ENCODE assay signal across 29 cellular contexts in genomic region chr10:58579011-58579655, GRCh38.
DNase-seq lines count a peak whose midpoint lies in the region; ATAC-seq, FAIRE-seq and TF ChIP-seq lines count a peak whose summit lies in the region.
"Had no signal": no experiment of that assay in that cellular context is flagged by ENCODE, and none has a peak within 500 bp of the region (broad histone marks: within the 10 kb centered on the region; RNA-seq: fewer than 3 reads in every experiment).

No MANE protein-coding gene starts in this region.

- ATAC-seq in heart left ventricle (peak in 1 of 4 donors; percentile 44), WTC11 (peak; percentile 71), HG03045 (IDR thresholded peaks at IDR 0.05; ENCODE audit: unreplicated experiment) (no peak)
- ATAC-seq: activated CD8-positive, alpha-beta T cell treated with anti-CD3 and anti-CD28 coated beads, Interleukin-2, amount 10 ng/mL, durations not matched to agents 7 days and 5 days; gastroesophageal sphincter; K562; natural killer cell had no signal

- CTCF ChIA-PET in WTC11 (lab: Charles Lee): interaction anchor here (1.2 kb wide), 1 partner anchor 10 kb away, joined by 3 read pairs; no protein-coding TSS in a partner anchor

- H3K27me3 ChIP-seq in heart left ventricle (peaks cover 0 to 3% (median 0%) of the 10 kb centered on the region in 9 donors), right atrium auricular region (no peaks in the 10 kb centered on the region), suprapubic skin (no peaks in the 10 kb centered on the region)
- H3K27me3 ChIP-seq: cardiac muscle cell, esophagus muscularis mucosa, gastroesophageal sphincter, sigmoid colon, SJSA1, testis had no signal

- no peak for TF ChIP-seq POLR2A in heart left ventricle (IDR thresholded peaks at IDR 0.05)
- no peak for TF ChIP-seq POLR2A in suprapubic skin (IDR thresholded peaks at IDR 0.05)

- FAIRE-seq in kidney (lab: Jason Lieb, UNC): no peak
- FAIRE-seq: H54, K562 had no signal

- no peak overlapping the region for H3K27ac Mint-ChIP-seq in WTC11
- H3K27ac Mint-ChIP-seq: activated CD8-positive, alpha-beta T cell treated with anti-CD3 and anti-CD28 coated beads, Interleukin-2, amount 10 ng/mL, durations not matched to agents 7 days and 5 days; activated naive CD4-positive, alpha-beta T cell treated with anti-CD3 and anti-CD28 coated beads, Interleukin-2, amount 50 U/mL, for 24 hours; activated T-helper 2 cell treated with anti-CD3 and anti-CD28 coated beads, Interferon-gamma antibody, Interleukin-2, Interleukin-4, amounts not matched to agents 10 μg/mL and 5 μg/mL and 100 μg/mL, durations not matched to agents 14 hours and 24 hours and 36 hours; B cell; CD8-positive, alpha-beta memory T cell; natural killer cell had no signal

- H3K9me3 ChIP-seq in heart left ventricle (peaks cover 0 to 14% (median 0%) of the 10 kb centered on the region in 12 donors), right atrium auricular region (peaks cover 0 to 6% of the 10 kb centered on the region in 2 donors), kidney (ENCODE audit: control insufficient read depth in 1 of 2, low read length in 2 of 2) (no peaks in the 10 kb centered on the region), suprapubic skin (no peaks in the 10 kb centered on the region)
- H3K9me3 ChIP-seq: sigmoid colon, SJSA1, testis had no signal

- H3K4me3 Mint-ChIP-seq in WTC11: no peak overlapping the region
- H3K4me3 Mint-ChIP-seq: activated CD8-positive, alpha-beta T cell treated with anti-CD3 and anti-CD28 coated beads, Interleukin-2, amount 10 ng/mL, durations not matched to agents 7 days and 5 days; activated naive CD4-positive, alpha-beta T cell treated with anti-CD3 and anti-CD28 coated beads, Interleukin-2, amount 50 U/mL, for 24 hours; B cell; CD8-positive, alpha-beta memory T cell; natural killer cell had no signal

- intact Hi-C loops in heart left ventricle (cut with DNase I): no loop called here
- intact Hi-C loops in kidney (cut with DNase I): no loop called here

- peaks cover 24% of the 10 kb centered on the region for H3K9me3 Mint-ChIP-seq in WTC11
- H3K9me3 Mint-ChIP-seq: activated T-helper 2 cell treated with anti-CD3 and anti-CD28 coated beads, Interferon-gamma antibody, Interleukin-2, Interleukin-4, amounts not matched to agents 10 μg/mL and 5 μg/mL and 100 μg/mL, durations not matched to agents 14 hours and 24 hours and 36 hours had no signal

- in situ Hi-C loops in GM13977 (cut with MboI; ENCODE audit: low pct_unique_long_range_greater_than_20kb, low sequenced_read_pairs, unreplicated experiment): no loop called here

- H3K4me1 Mint-ChIP-seq in WTC11: peaks cover 11% of the 10 kb centered on the region
- H3K4me1 Mint-ChIP-seq: activated naive CD4-positive, alpha-beta T cell treated with anti-CD3 and anti-CD28 coated beads, Interleukin-2, amount 50 U/mL, for 24 hours; B cell; CD8-positive, alpha-beta memory T cell; natural killer cell had no signal

- peaks cover 11% of the 10 kb centered on the region for H3K36me3 Mint-ChIP-seq in WTC11
- H3K36me3 Mint-ChIP-seq: activated naive CD4-positive, alpha-beta T cell treated with anti-CD3 and anti-CD28 coated beads, Interleukin-2, amount 50 U/mL, for 24 hours; CD8-positive, alpha-beta memory T cell; natural killer cell had no signal

- 76 to 86% (median 85%) methylated on average over 11 of the region's 11 CpGs for WGBS in heart left ventricle, 4 donors
- WGBS in suprapubic skin: 93% methylated on average over 11 of the region's 11 CpGs

- no peak for TF ChIP-seq EP300 in suprapubic skin (IDR thresholded peaks at IDR 0.05)

- no peak overlapping the region for H3K4me3 ChIP-seq in heart left ventricle
- no peak overlapping the region for H3K4me3 ChIP-seq in right atrium auricular region
- no peak overlapping the region for H3K4me3 ChIP-seq in kidney (ENCODE audit: low read length in 2 of 2)
- H3K4me3 ChIP-seq in suprapubic skin: no peak overlapping the region
- H3K4me3 ChIP-seq: cardiac muscle cell, esophagus muscularis mucosa, gastroesophageal sphincter, K562, sigmoid colon, SJSA1, testis had no signal

- no peaks in the 10 kb centered on the region for H3K36me3 ChIP-seq in heart left ventricle
- no peaks in the 10 kb centered on the region for H3K36me3 ChIP-seq in right atrium auricular region
- no peaks in the 10 kb centered on the region for H3K36me3 ChIP-seq in kidney (ENCODE audit: control insufficient read depth in 1 of 2, insufficient read depth in 2 of 2, low read length in 2 of 2)
- H3K36me3 ChIP-seq in suprapubic skin: no peaks in the 10 kb centered on the region
- H3K36me3 ChIP-seq: cardiac muscle cell, esophagus muscularis mucosa, gastroesophageal sphincter, sigmoid colon, SJSA1 had no signal

- H3K27ac ChIP-seq in heart left ventricle: peak overlapping the region in 7 of 12 donors; percentile 14 to 78 (median 27)
- peak overlapping the region in 1 of 2 donors; percentile 43 for H3K27ac ChIP-seq in right atrium auricular region
- H3K27ac ChIP-seq in kidney (ENCODE audit: low read depth in 2 of 2, low read length in 2 of 2): peak overlapping the region; percentile 13 to 18
- peak overlapping the region; percentile 3 for H3K27ac ChIP-seq in suprapubic skin
- no peak overlapping the region for H3K27ac ChIP-seq in substantia nigra (ENCODE audit: low read depth, low read length, poor library complexity, severe bottlenecking)
- H3K27ac ChIP-seq: cardiac muscle cell, parathyroid adenoma, SJSA1, testis had no signal

- POLR2A ChIA-PET in WTC11 (lab: Charles Lee): interaction anchor here (0.7 kb wide), 1 partner anchor 1127 kb away, joined by 3 read pairs; no protein-coding TSS in a partner anchor

- H3K9ac ChIP-seq in kidney (ENCODE audit: low read length in 2 of 2): no peak overlapping the region
- H3K9ac ChIP-seq: parathyroid adenoma had no signal

- H3K4me1 ChIP-seq in heart left ventricle (peaks cover 0 to 54% (median 8%) of the 10 kb centered on the region in 12 donors), right atrium auricular region (peaks cover 0 to 38% of the 10 kb centered on the region in 2 donors), kidney (ENCODE audit: control insufficient read depth in 1 of 2, insufficient read depth in 1 of 2, low read depth in 1 of 2, low read length in 2 of 2) (peaks cover 5 to 14% of the 10 kb centered on the region in 2 donors), suprapubic skin (peaks cover 22% of the 10 kb centered on the region)
- H3K4me1 ChIP-seq: parathyroid adenoma had no signal

- DNase-seq in heart left ventricle: no peak
- DNase-seq in right atrium auricular region (ENCODE audit: low spot score): no peak
- DNase-seq in WTC11 (ENCODE audit: low spot score): no peak
- no peak for DNase-seq in kidney
- no peak for DNase-seq in suprapubic skin (ENCODE audit: low spot score in 2 of 2)
- no peak for DNase-seq in substantia nigra (lab: John Stamatoyannopoulos, UW)
- DNase-seq in GM13977 (ENCODE audit: low spot score): no peak
- DNase-seq: 8988T; activated CD8-positive, alpha-beta T cell treated with anti-CD3 and anti-CD28 coated beads, Interleukin-2, amount 10 ng/mL, durations not matched to agents 7 days and 5 days; CD8-positive, alpha-beta memory T cell; DMS153; natural killer cell; NCI-H2029; NCI-H226; sigmoid colon; stimulated activated naive CD4-positive, alpha-beta T cell; T-helper 1 cell; testis had no signal

- no peaks in the 10 kb centered on the region; the same call in 1 of the 2 replicates for H3K27me3 Mint-ChIP-seq in WTC11 (ENCODE audit: low read depth)

- no peak for TF ChIP-seq CTCF in heart left ventricle (IDR thresholded peaks at IDR 0.05)
- TF ChIP-seq CTCF in right atrium auricular region (IDR thresholded peaks at IDR 0.05): no peak
- TF ChIP-seq CTCF in WTC11 (IDR thresholded peaks at IDR 0.05): no peak
- no peak for TF ChIP-seq CTCF in kidney (IDR thresholded peaks at IDR 0.05; ENCODE audit: borderline replicate concordance, extremely low read depth, insufficient read depth)
- TF ChIP-seq CTCF in suprapubic skin (IDR thresholded peaks at IDR 0.05): no peak
- TF ChIP-seq CTCF in GM13977 (IDR thresholded peaks at IDR 0.05; ENCODE audit: extremely low read depth, insufficient read depth, missing control alignments): no peak

TF ChIP-seq in WTC11, 78 proteins besides CTCF, POLR2A, EP300 and RAD21 (continues in another document):
- TF ChIP-seq IRF1 (CRISPR knock-in tag; IDR thresholded peaks at IDR 0.05): no peak
- TF ChIP-seq NFATC4 (CRISPR knock-in tag; IDR thresholded peaks at IDR 0.05): no peak
- no peak for TF ChIP-seq CREM (CRISPR knock-in tag; IDR thresholded peaks at IDR 0.05)
- no peak for TF ChIP-seq ATF2 (CRISPR knock-in tag; IDR thresholded peaks at IDR 0.05; ENCODE audit: borderline replicate concordance, low read depth)
- no peak for TF ChIP-seq FOXK1 (CRISPR knock-in tag; IDR thresholded peaks at IDR 0.05)
- no peak for TF ChIP-seq E2F1 (CRISPR knock-in tag; IDR thresholded peaks at IDR 0.05)
